Comparison of ENCODE assay signal across 8 cellular contexts in the genomic region with DNA sequence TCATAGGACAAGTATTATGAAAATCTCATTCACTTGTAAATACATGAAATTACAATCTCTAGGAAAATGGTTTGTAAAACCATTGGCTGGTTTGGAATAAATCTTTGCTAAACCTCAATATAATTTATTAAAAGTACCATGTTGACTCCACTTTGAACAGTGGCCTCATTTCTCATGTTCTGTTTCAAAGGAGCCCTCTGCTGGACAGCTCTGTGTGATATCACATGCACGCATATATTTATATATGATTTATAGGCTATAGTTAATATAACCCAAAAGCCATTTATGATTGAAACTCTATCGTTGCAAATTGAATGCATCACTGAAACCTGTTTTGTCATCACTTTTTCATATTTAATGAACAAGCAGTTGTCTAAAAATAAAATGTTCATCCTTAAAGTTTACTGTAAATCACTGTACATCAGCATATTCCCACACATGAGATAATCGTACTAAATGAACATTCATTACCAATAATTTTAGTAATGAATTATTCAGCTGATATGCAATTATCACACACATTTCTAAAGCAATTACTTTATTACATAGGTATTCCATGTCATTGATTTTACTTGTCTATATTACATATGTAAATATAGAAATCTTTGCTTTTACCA.
DNase-seq lines count a peak whose midpoint lies in the region; ATAC-seq, FAIRE-seq and TF ChIP-seq lines count a peak whose summit lies in the region.

No MANE protein-coding gene starts in this region.

- H3K27me3 Mint-ChIP-seq in CD4-positive, alpha-beta memory T cell = no peaks in the 10 kb centered on the region

- no peaks in the 10 kb centered on the region for H4K20me1 ChIP-seq in GM12878 (ENCODE audit: control insufficient read depth, insufficient read depth)

- BruUV-seq in GM12878 (replicated peaks; lab: Mats Ljungman, UMichigan) = no TSS peak

- in situ Hi-C loops in GM12878 (cut with MboI) = loop anchor here (10.0 kb wide), 1 partner anchor 858 kb away; no protein-coding TSS in a partner anchor

- H3K4me3 ChIP-seq in GM12878 = no peak overlapping the region
- H3K4me3 ChIP-seq in CD4-positive, alpha-beta memory T cell (ENCODE audit: low read length in 2 of 2) = no peak overlapping the region

- POLR2A ChIA-PET in GM12878 (lab: Charles Lee) = no interaction called here
- POLR2A ChIA-PET in CD4-positive, alpha-beta memory T cell (lab: Charles Lee; ENCODE audit: partially characterized antibody) = no interaction called here

- no peak for TF ChIP-seq POLR2A in GM12878 (IDR thresholded peaks at IDR 0.05; ENCODE audit: low read depth, low read length)

- intact Hi-C loops in GM12878 (cut with micrococcal nuclease; ENCODE audit: unreplicated experiment) = loop anchor here (5.0 kb wide), 1 partner anchor 855 kb away; no protein-coding TSS in a partner anchor
- intact Hi-C loops in CD4-positive, alpha-beta memory T cell (cut with micrococcal nuclease) = loop anchor here (2.0 kb wide), 1 partner anchor 856 kb away; no protein-coding TSS in a partner anchor

- no peak overlapping the region for H3K4me2 ChIP-seq in GM12878 (ENCODE audit: control insufficient read depth, insufficient read depth)

- TF ChIP-seq RAD21 in GM12878 (IDR thresholded peaks at IDR 0.05; ENCODE audit: insufficient read depth, low read depth, low read length) = peak; percentile 54

- no peak for ATAC-seq in GM12878
- ATAC-seq in GM21528 (IDR thresholded peaks at IDR 0.05; ENCODE audit: low FRiP score, unreplicated experiment) = no peak
- no peak for ATAC-seq in GM21786 (IDR thresholded peaks at IDR 0.05; ENCODE audit: unreplicated experiment)

- H3K36me3 Mint-ChIP-seq in CD4-positive, alpha-beta memory T cell = no peaks in the 10 kb centered on the region

- no peak overlapping the region for H3K4me3 Mint-ChIP-seq in CD4-positive, alpha-beta memory T cell

- H3K27me3 ChIP-seq in GM12878 (replicated peaks in 1 of 2; ENCODE audit: control insufficient read depth in 2 of 2, insufficient read depth in 2 of 2, low read length in 1 of 2) = no peaks in the 10 kb centered on the region
- H3K27me3 ChIP-seq in CD4-positive, alpha-beta memory T cell (ENCODE audit: insufficient read depth, low read length) = no peaks in the 10 kb centered on the region

- peaks cover 0 to 2% (median 0%) of the 10 kb centered on the region in 8 donors for H3K9me3 Mint-ChIP-seq in CD4-positive, alpha-beta memory T cell

- peak; percentile 26 to 46 (median 27); a peak in 4 of 6 replicates for TF ChIP-seq CTCF in GM12878 (IDR thresholded peaks at IDR 0.05 in 2 of 3, conservative IDR thresholded peaks at IDR 0.05 in 1 of 3; ENCODE audit: control insufficient read depth in 2 of 3, extremely low read depth in 1 of 3, insufficient read depth in 1 of 3, low read depth in 3 of 3, low read length in 3 of 3)

- H3K27ac ChIP-seq in GM12878 (ENCODE audit: control insufficient read depth, insufficient read depth) = no peak overlapping the region
- H3K27ac ChIP-seq in CD4-positive, alpha-beta memory T cell (ENCODE audit: low read depth, low read length) = no peak overlapping the region

- H3K27ac Mint-ChIP-seq in CD4-positive, alpha-beta memory T cell = no peak overlapping the region

- SMC1A ChIA-PET in GM12878 (lab: Charles Lee; ENCODE audit: uncharacterized antibody, unreplicated experiment) = interaction anchor here (1.0 to 3.0 kb wide), 5 partner anchors 12 to 360 kb away, joined by 3 to 15 read pairs (median 4); no protein-coding TSS in a partner anchor

- H2AFZ ChIP-seq in GM12878 (ENCODE audit: control insufficient read depth, low read depth, low read length) = no peak overlapping the region

- TF ChIP-seq EP300 in GM12878 (IDR thresholded peaks at IDR 0.05; ENCODE audit: borderline replicate concordance in 1 of 2, control insufficient read depth in 1 of 2, low read depth in 2 of 2, low read length in 2 of 2) = no peak

- no peaks in the 10 kb centered on the region for H3K36me3 ChIP-seq in GM12878 (ENCODE audit: control insufficient read depth in 2 of 2, insufficient read depth in 2 of 2, low read length in 1 of 2)
- H3K36me3 ChIP-seq in CD4-positive, alpha-beta memory T cell (ENCODE audit: insufficient read depth, low read length) = no peaks in the 10 kb centered on the region

- H3K9me3 ChIP-seq in GM12878 (replicated peaks; ENCODE audit: control insufficient read depth, insufficient read depth, low read length) = no peaks in the 10 kb centered on the region
- no peaks in the 10 kb centered on the region for H3K9me3 ChIP-seq in CD4-positive, alpha-beta memory T cell (ENCODE audit: control insufficient read depth in 1 of 2, low read length in 2 of 2)

- no peaks in the 10 kb centered on the region for H3K79me2 ChIP-seq in GM12878 (ENCODE audit: control insufficient read depth, insufficient read depth, low read length)

- FAIRE-seq in GM12878 (lab: Jason Lieb, UNC) = peak; percentile 13

- no peaks in the 10 kb centered on the region for H3K4me1 ChIP-seq in GM12878 (ENCODE audit: control insufficient read depth, insufficient read depth, low read length)
- peaks cover 10% of the 10 kb centered on the region for H3K4me1 ChIP-seq in CD4-positive, alpha-beta memory T cell (ENCODE audit: insufficient read depth, low read length)

- H3K4me1 Mint-ChIP-seq in CD4-positive, alpha-beta memory T cell = peaks cover 6 to 11% (median 9%) of the 10 kb centered on the region in 4 donors

- no peak overlapping the region for H3K9ac ChIP-seq in GM12878 (ENCODE audit: control insufficient read depth, insufficient read depth, low read length)

- RAD21 ChIA-PET in GM12878 (lab: Charles Lee; ENCODE audit: unreplicated experiment) = interaction anchor here (1.4 kb wide), 1 partner anchor 721 kb away, joined by 4 read pairs; no protein-coding TSS in a partner anchor

- 6% methylated on average over 3 of the region's 3 CpGs for WGBS in GM12878 (ENCODE audit: insufficient coverage, insufficient replicate concordance, low lambda C conversion rate, missing lambda C conversion rate)

- DNase-seq in GM03348 (ENCODE audit: low spot score) = peak; percentile 31
- peak; percentile 58 for DNase-seq in NCI-H1694 (lab: John Stamatoyannopoulos, UW)
- no peak for DNase-seq in GM12878 (ENCODE audit: low read depth, low spot score)
- peak; percentile 40 for DNase-seq in medulla oblongata (ENCODE audit: extremely low spot score)
- no peak for DNase-seq in islet precursor cell
- no peak for DNase-seq in CD4-positive, alpha-beta memory T cell

- CTCF ChIA-PET in GM12878 (lab: Yijun Ruan, JAX) = interaction anchor here (0.8 to 2.2 kb wide), 5 partner anchors 12 to 860 kb away, joined by 3 to 8 read pairs (median 3); no protein-coding TSS in a partner anchor
- CTCF ChIA-PET in CD4-positive, alpha-beta memory T cell (lab: Charles Lee; ENCODE audit: partially characterized antibody) = no interaction called here

TF ChIP-seq in GM12878, 131 proteins besides CTCF, POLR2A, EP300 and RAD21:
- TF ChIP-seq SMC3 (IDR thresholded peaks at IDR 0.05; ENCODE audit: borderline replicate concordance, low read length) = peak; percentile 55; the same call in 1 of the 2 replicates
- TF ChIP-seq TBL1XR1 (IDR thresholded peaks at IDR 0.05; ENCODE audit: low read depth, low read length) = no peak

Comparison
In these comparisons a context has a peak if more than half of its experiments do, and no peak if none do; other contexts are left out.
1. DNase-seq: peak in GM03348 (single experiment), NCI-H1694 (single experiment) and medulla oblongata (single experiment); none in GM12878 (single experiment), islet precursor cell (single experiment) and CD4-positive, alpha-beta memory T cell (0 of 5).